Comparison of ENCODE assay signal across 8 cellular contexts in the genomic region with DNA sequence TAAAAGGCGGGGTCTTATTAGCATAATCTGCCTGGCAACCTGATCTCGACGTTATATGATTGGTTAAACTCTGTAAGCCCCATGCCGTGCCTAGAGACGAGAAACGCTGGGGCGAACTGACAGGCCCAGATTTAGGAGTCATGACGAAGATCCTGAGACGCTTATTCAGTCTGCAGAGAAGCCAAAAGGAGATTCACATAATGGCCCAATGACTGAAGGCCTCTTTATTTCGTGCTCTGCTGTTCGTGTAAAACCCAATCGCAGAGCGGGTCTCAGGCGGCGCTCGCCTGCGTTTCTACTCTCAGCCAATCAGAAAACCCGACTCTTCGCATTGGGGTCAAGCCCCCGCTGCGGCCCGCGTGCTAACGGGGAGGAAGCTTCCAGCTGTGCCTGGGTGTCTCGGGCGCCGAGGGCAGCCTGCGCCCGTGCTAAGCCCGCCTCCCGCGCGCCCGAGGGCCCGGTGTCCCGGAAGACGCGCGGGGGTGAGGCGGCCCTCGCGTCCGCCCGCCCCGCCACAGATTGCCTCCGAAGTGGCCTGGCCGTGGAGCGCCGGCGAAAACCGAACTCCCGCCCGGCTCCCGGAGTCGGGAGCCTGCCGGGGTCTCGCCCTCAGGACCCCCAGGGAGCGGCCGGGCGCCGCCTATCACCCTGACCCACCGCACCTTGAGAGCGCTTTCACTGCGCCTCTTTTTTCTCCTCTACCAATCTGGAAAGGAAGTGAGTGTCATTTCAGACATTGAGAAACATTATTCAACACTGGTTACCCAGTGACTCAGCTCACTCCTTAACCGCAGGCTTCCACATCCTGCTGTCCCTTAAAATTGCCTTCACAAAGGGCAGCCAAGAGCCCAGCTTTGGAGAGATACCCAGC.
DNase-seq lines count a peak whose midpoint lies in the region; ATAC-seq and TF ChIP-seq lines count a peak whose summit lies in the region.

No MANE protein-coding gene starts in this region.

- no peak for TF ChIP-seq CTCF in AG09319 (IDR thresholded peaks at IDR 0.05; ENCODE audit: low read depth, low read length)

- ATAC-seq in GM19025 (IDR thresholded peaks at IDR 0.05; ENCODE audit: low read depth, unreplicated experiment): peak; percentile 69
- ATAC-seq in HG03280 (IDR thresholded peaks at IDR 0.05; ENCODE audit: unreplicated experiment): peak; percentile 73

- DNase-seq in AG09319 (ENCODE audit: extremely low read depth, low read depth) (peak; percentile 96), NCI-H345 (lab: John Stamatoyannopoulos, UW) (peak; percentile 98), inferior parietal cortex (ENCODE audit: extremely low spot score) (peak; percentile 98), smooth muscle cell of the brain vasculature (ENCODE audit: low read depth, low spot score) (peak; percentile 96)
- peak; percentile 76 to 83 (median 82) for DNase-seq in activated CD4-positive, CD25-positive, alpha-beta regulatory T cell (lab: John Stamatoyannopoulos, UW)
- peak; percentile 95 for DNase-seq in central memory CD4-positive, alpha-beta T cell

Comparison
In these comparisons a context has a peak if more than half of its experiments do, and no peak if none do; other contexts are left out.
1. Peak in every context shown above with its lines: DNase-seq and ATAC-seq.